ENCODE assay signal across 21 cellular contexts in genomic region chr20:46959821-46960220, GRCh38.
"Had no signal": no experiment of that assay in that cellular context is flagged by ENCODE, and none has a peak within 500 bp of the region (broad histone marks: within the 10 kb centered on the region; RNA-seq: fewer than 3 reads in every experiment).

No MANE protein-coding gene starts in this region.

- DNase-seq: activated CD4-positive, alpha-beta T cell treated with anti-CD3 and anti-CD28 coated beads for 1 hour; activated CD8-positive, alpha-beta memory T cell treated with anti-CD3 and anti-CD28 coated beads for 24 hours; activated CD8-positive, alpha-beta memory T cell treated with anti-CD3 and anti-CD28 coated beads, Interleukin-2, amount 50 U/mL, for 48 hours; activated gamma-delta T cell; activated naive CD8-positive, alpha-beta T cell treated with anti-CD3 and anti-CD28 coated beads for 36 hours; activated T-cell treated with anti-CD3 and anti-CD28 coated beads, Interleukin-2, amount 50 U/mL, for 48 hours; amniotic stem cell; body of pancreas; effector memory CD8-positive, alpha-beta T cell; hypothalamus; occipital lobe; retina; stimulated activated CD4-positive, alpha-beta T cell treated with anti-CD3 and anti-CD28 coated beads, Interleukin-12 subunit alpha, Interleukin-12 subunit beta, amount 100 ng/mL, for 4 hours; stimulated activated CD4-positive, alpha-beta T cell treated with anti-CD3 and anti-CD28 coated beads, Interleukin-1b, Interleukin-23, amount 100 ng/mL, for 48 hours; stimulated activated naive CD8-positive, alpha-beta T cell treated with anti-CD3 and anti-CD28 coated beads, Interleukin-15, Interleukin-2, amounts not matched to agents 100 U/mL and 50 U/mL, for 24 hours; substantia nigra; transverse colon; WERI-Rb-1 had no signal

- H3K27ac Mint-ChIP-seq: activated naive CD8-positive, alpha-beta T cell treated with anti-CD3 and anti-CD28 coated beads for 36 hours; effector memory CD8-positive, alpha-beta T cell; natural killer cell treated with Interleukin-12 subunit alpha and Interleukin-12 subunit beta and Interleukin-15 and Interleukin-18, amount 100 ng/mL, for 72 hours had no signal

- H3K9me3 ChIP-seq: vagina had no signal

- H3K36me3 ChIP-seq: transverse colon, vagina had no signal

- H3K4me3 Mint-ChIP-seq: activated naive CD8-positive, alpha-beta T cell treated with anti-CD3 and anti-CD28 coated beads for 36 hours; effector memory CD8-positive, alpha-beta T cell; natural killer cell treated with Interleukin-12 subunit alpha and Interleukin-12 subunit beta and Interleukin-15 and Interleukin-18, amount 100 ng/mL, for 72 hours had no signal

- H3K36me3 Mint-ChIP-seq: activated naive CD8-positive, alpha-beta T cell treated with anti-CD3 and anti-CD28 coated beads for 36 hours; natural killer cell treated with Interleukin-12 subunit alpha and Interleukin-12 subunit beta and Interleukin-15 and Interleukin-18, amount 100 ng/mL, for 72 hours had no signal

- ATAC-seq: body of pancreas; effector memory CD8-positive, alpha-beta T cell; natural killer cell treated with Interleukin-12 subunit alpha and Interleukin-12 subunit beta and Interleukin-15 and Interleukin-18, amount 100 ng/mL, for 72 hours; stimulated activated naive CD8-positive, alpha-beta T cell treated with anti-CD3 and anti-CD28 coated beads, Interleukin-15, Interleukin-2, amounts not matched to agents 100 U/mL and 50 U/mL, for 24 hours had no signal

- H3K27ac ChIP-seq: body of pancreas, transverse colon, vagina, WERI-Rb-1 had no signal

- H3K4me1 Mint-ChIP-seq: activated naive CD8-positive, alpha-beta T cell treated with anti-CD3 and anti-CD28 coated beads for 36 hours had no signal

- H3K4me3 ChIP-seq: body of pancreas, lung, transverse colon, vagina had no signal

- H3K27me3 ChIP-seq: body of pancreas, transverse colon, vagina had no signal

- H3K4me1 ChIP-seq: body of pancreas, transverse colon, vagina had no signal
